In the genomic region with DNA sequence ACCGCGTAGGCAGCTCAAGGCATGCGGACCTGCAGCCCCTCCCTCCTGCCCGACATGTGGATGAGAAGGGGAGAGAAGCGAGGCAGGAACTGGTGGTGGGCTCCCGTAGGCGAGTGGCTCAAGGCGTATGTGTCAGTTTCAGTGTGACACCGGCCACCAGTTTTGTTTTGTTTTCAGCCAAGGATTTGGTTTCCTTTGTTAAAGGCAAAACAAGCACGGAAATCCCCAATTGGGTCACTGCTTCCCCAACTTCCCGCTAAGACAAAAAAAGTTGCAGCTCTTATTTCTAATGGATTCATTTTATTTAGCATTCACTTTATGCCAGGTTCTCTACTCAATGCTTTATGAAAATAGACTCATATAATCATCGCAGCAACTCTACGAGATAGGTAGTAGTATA, we compare ENCODE assay signal across 18 cellular contexts.
A peak's percentile ranks its signal among the peaks of the same experiment; 100 is the strongest.
DNase-seq lines count a peak whose midpoint lies in the region; ATAC-seq, FAIRE-seq and TF ChIP-seq lines count a peak whose summit lies in the region.
"Had no signal": no experiment of that assay in that cellular context is flagged by ENCODE, and none has a peak within 500 bp of the region (broad histone marks: within the 10 kb centered on the region; RNA-seq: fewer than 3 reads in every experiment).

No MANE protein-coding gene starts in this region.

- TF ChIP-seq POLR2A in H1 (IDR thresholded peaks at IDR 0.05; ENCODE audit: control extremely low read depth in 1 of 2, low read depth in 2 of 2, low read length in 2 of 2): no peak

- H3K79me2 ChIP-seq in GM23338 (replicated peaks; ENCODE audit: insufficient read depth) (no peaks in the 10 kb centered on the region), H1 (ENCODE audit: control insufficient read depth in 1 of 2, insufficient read depth in 2 of 2, low read length in 2 of 2) (no peaks in the 10 kb centered on the region)

- no peaks in the 10 kb centered on the region for H3K9me3 ChIP-seq in H1 (ENCODE audit: insufficient read depth in 2 of 2, low read depth in 1 of 2, low read length in 1 of 2)
- H3K9me3 ChIP-seq: Caco-2 had no signal

- H2BK20ac ChIP-seq in H1 (ENCODE audit: low read length): no peak overlapping the region

- no peak overlapping the region for H2BK120ac ChIP-seq in H1 (replicated peaks; ENCODE audit: low read depth, low read length)

- no peak overlapping the region for H3K27ac Mint-ChIP-seq in GM23338
- H3K27ac Mint-ChIP-seq: CD4-positive, alpha-beta T cell had no signal

- no peak overlapping the region for H4K5ac ChIP-seq in H1 (ENCODE audit: insufficient read length, low read depth, low read length)

- H4K20me1 ChIP-seq in GM23338 (replicated peaks; ENCODE audit: insufficient read depth) (no peaks in the 10 kb centered on the region), H1 (replicated peaks in 1 of 2; ENCODE audit: control insufficient read depth in 1 of 2, insufficient read depth in 2 of 2, low read length in 2 of 2) (no peaks in the 10 kb centered on the region)

- no peaks in the 10 kb centered on the region for H3K23me2 ChIP-seq in H1 (ENCODE audit: low read depth, low read length)

- WGBS in H1 (ENCODE audit: extremely low coverage in 1 of 2, insufficient coverage in 1 of 2, insufficient read length in 1 of 2, insufficient replicate concordance in 2 of 2, low coverage in 1 of 2, low lambda C conversion rate in 2 of 2, missing lambda C conversion rate in 1 of 2), 2 experiments: 90% methylated on average over 13 of the region's 13 CpGs; no CpG with 5 or more reads in 1 of the 2 experiments

- H3K36me3 ChIP-seq in GM23338 (ENCODE audit: insufficient read depth) (no peaks in the 10 kb centered on the region), H1 (ENCODE audit: control insufficient read depth in 2 of 4, insufficient read depth in 4 of 4, low read length in 3 of 4) (no peaks in the 10 kb centered on the region)

- no peak for ATAC-seq in GM23338
- ATAC-seq in HG03521 (IDR thresholded peaks at IDR 0.05; ENCODE audit: unreplicated experiment): no peak
- ATAC-seq in HG02642 (IDR thresholded peaks at IDR 0.05; ENCODE audit: poor library complexity, unreplicated experiment): no peak

- H3K23ac ChIP-seq in H1 (ENCODE audit: insufficient read length): no peak overlapping the region

- H3K4me2 ChIP-seq in GM23338 (no peak overlapping the region), H1 (ENCODE audit: insufficient read depth in 1 of 2, low read depth in 2 of 2, low read length in 2 of 2) (no peak overlapping the region)
- H3K4me2 ChIP-seq: KMS-11 had no signal

- TF ChIP-seq EP300 in H1 (IDR thresholded peaks at IDR 0.05; ENCODE audit: borderline replicate concordance in 1 of 2, low read depth in 2 of 2, low read length in 2 of 2): no peak

- H3K79me1 ChIP-seq in H1 (ENCODE audit: low read depth, low read length): no peaks in the 10 kb centered on the region

- no peak overlapping the region for H3K56ac ChIP-seq in H1 (replicated peaks; ENCODE audit: insufficient read length, low read depth, low read length)

- H3K18ac ChIP-seq in H1 (ENCODE audit: extremely low read depth, low read length): no peak overlapping the region

- H3K4me3 Mint-ChIP-seq in GM23338: no peak overlapping the region
- H3K4me3 Mint-ChIP-seq: CD4-positive, alpha-beta T cell had no signal

- H3K9ac ChIP-seq in H1 (replicated peaks in 1 of 4; ENCODE audit: extremely low read depth in 1 of 4, low read depth in 3 of 4, low read length in 3 of 4): no peak overlapping the region
- H3K9ac ChIP-seq: GM23248, KMS-11 had no signal

- no peak overlapping the region for H3K27ac ChIP-seq in GM23338 (ENCODE audit: low read depth)
- no peak overlapping the region for H3K27ac ChIP-seq in H1 (ENCODE audit: low read depth, low read length)
- H3K27ac ChIP-seq: C4-2B, GM23248, HL-60, KMS-11 had no signal

- no peaks in the 10 kb centered on the region for H3K36me3 Mint-ChIP-seq in GM23338 (ENCODE audit: low read depth)

- no peak overlapping the region for H3K4ac ChIP-seq in H1 (replicated peaks; ENCODE audit: insufficient read length, low read depth, low read length)

- no peak overlapping the region for H3K4me3 ChIP-seq in GM12865 (ENCODE audit: low read depth, low read length)
- no peak overlapping the region for H3K4me3 ChIP-seq in GM23338
- H3K4me3 ChIP-seq in H1 (ENCODE audit: extremely low read depth in 1 of 4, insufficient read depth in 2 of 4, low read depth in 3 of 4, low read length in 4 of 4): no peak overlapping the region
- H3K4me3 ChIP-seq: GM23248 had no signal

- no peak overlapping the region for H2BK15ac ChIP-seq in H1 (ENCODE audit: low read length)

- FAIRE-seq in H1 (lab: Jason Lieb, UNC): no peak
- FAIRE-seq: A204.1, D721Med, GM19239 had no signal

- H3K9me2 ChIP-seq in GM23338 (ENCODE audit: insufficient read depth): peaks cover 10% of the 10 kb centered on the region; the same call in 1 of the 2 replicates

- H3K27me3 ChIP-seq in GM23338 (ENCODE audit: insufficient read depth) (no peaks in the 10 kb centered on the region), H1 (replicated peaks in 1 of 4; ENCODE audit: control insufficient read depth in 3 of 4, extremely low read depth in 1 of 4, insufficient read depth in 3 of 4, low read length in 3 of 4) (no peaks in the 10 kb centered on the region)

- no peak overlapping the region for H4K91ac ChIP-seq in H1 (replicated peaks; ENCODE audit: insufficient read length, low read length)

- POLR2A ChIA-PET in H1 (lab: Charles Lee; ENCODE audit: partially characterized antibody): no interaction called here

- peak overlapping the region; percentile 72; the same call in 1 of the 2 replicates for H2AFZ ChIP-seq in GM23338
- peak overlapping the region; percentile 74; the same call in 1 of the 2 replicates for H2AFZ ChIP-seq in H1 (ENCODE audit: low read length)
- H2AFZ ChIP-seq: GM23248 had no signal

- H2BK5ac ChIP-seq in H1 (ENCODE audit: low read depth, low read length): no peak overlapping the region

- peaks cover 5% of the 10 kb centered on the region; the same call in 2 of the 3 replicates for H3K4me1 Mint-ChIP-seq in GM23338

- peaks cover 7% of the 10 kb centered on the region for H3K27me3 Mint-ChIP-seq in GM23338 (ENCODE audit: insufficient read depth, low read depth, poor library complexity)

- TF ChIP-seq CTCF in GM12865 (IDR thresholded peaks at IDR 0.05; ENCODE audit: insufficient read depth, low read depth, low read length, missing control alignments): no peak
- TF ChIP-seq CTCF in GM23338 (conservative IDR thresholded peaks at IDR 0.05; ENCODE audit: low read depth in 2 of 2): no peak
- no peak for TF ChIP-seq CTCF in H1 (IDR thresholded peaks at IDR 0.05; ENCODE audit: control extremely low read depth in 1 of 3, insufficient read depth in 1 of 3, low read depth in 1 of 3, low read length in 3 of 3)

- no peaks in the 10 kb centered on the region for H3F3A ChIP-seq in GM23338 (replicated peaks; ENCODE audit: low read depth)

- CTCF ChIA-PET in H1 (lab: Charles Lee; ENCODE audit: partially characterized antibody): no interaction called here

- TF ChIP-seq RAD21 in H1 (IDR thresholded peaks at IDR 0.05 in 1 of 2, conservative IDR thresholded peaks at IDR 0.05 in 1 of 2; ENCODE audit: low read depth in 2 of 2, low read length in 2 of 2): no peak

- DNase-seq in GM12865 (ENCODE audit: low read depth) (peak; percentile 64), GM23338 (ENCODE audit: low spot score) (peak; percentile 9), H1 (ENCODE audit: low read depth in 1 of 2, low spot score in 2 of 2) (no peak), SKM-1 treated with dmso at 0.1 percent for 144 hours (lab: John Stamatoyannopoulos, UW; ENCODE audit: unreplicated experiment) (no peak)
- DNase-seq: AML-193; Caco-2; CD4-positive, alpha-beta T cell; GDM1; GM23248; H7 had no signal

- H2AK5ac ChIP-seq in H1 (ENCODE audit: low read depth, low read length): no peak overlapping the region

- H3K4me1 ChIP-seq in GM23338 (ENCODE audit: insufficient read depth) (no peaks in the 10 kb centered on the region), H1 (replicated peaks in 1 of 4; ENCODE audit: control insufficient read depth in 3 of 4, insufficient read depth in 4 of 4, low read length in 3 of 4) (no peaks in the 10 kb centered on the region)
- H3K4me1 ChIP-seq: Caco-2 had no signal

- no peak overlapping the region; the same call in 1 of the 2 replicates for H4K8ac ChIP-seq in H1 (ENCODE audit: extremely low read depth, insufficient read depth, low read length)

- no peak overlapping the region for H2BK12ac ChIP-seq in H1 (ENCODE audit: low read depth, low read length)

- no peaks in the 10 kb centered on the region for H3K9me3 Mint-ChIP-seq in GM23338

- H3K14ac ChIP-seq in H1 (ENCODE audit: insufficient read length): no peak overlapping the region

TF ChIP-seq in GM23338, 12 proteins besides CTCF, POLR2A, EP300 and RAD21 (continues in another document):
- TF ChIP-seq ZNF331 (CRISPR knock-in tag; IDR thresholded peaks at IDR 0.05; ENCODE audit: low read depth): no peak

TF ChIP-seq in H1, 55 proteins besides CTCF, POLR2A, EP300 and RAD21:
- TF ChIP-seq, protein P1, sequence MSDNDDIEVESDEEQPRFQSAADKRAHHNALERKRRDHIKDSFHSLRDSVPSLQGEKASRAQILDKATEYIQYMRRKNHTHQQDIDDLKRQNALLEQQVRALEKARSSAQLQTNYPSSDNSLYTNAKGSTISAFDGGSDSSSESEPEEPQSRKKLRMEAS (IDR thresholded peaks at IDR 0.05): 0 out of 2 replicates have a peak, but pooled peaks have one; percentile 19
- TF ChIP-seq MAFK (IDR thresholded peaks at IDR 0.05; ENCODE audit: low read depth, low read length): no peak
TF ChIP-seq in H1: peak in this region for 1.

Comparison
In these comparisons a context has a peak if more than half of its experiments do, and no peak if none do; other contexts are left out.
1. DNase-seq: peak in GM12865 (single experiment) and GM23338 (single experiment); none in H1 (0 of 2) and SKM-1 treated with dmso at 0.1 percent for 144 hours (single experiment).